In the genomic region with DNA sequence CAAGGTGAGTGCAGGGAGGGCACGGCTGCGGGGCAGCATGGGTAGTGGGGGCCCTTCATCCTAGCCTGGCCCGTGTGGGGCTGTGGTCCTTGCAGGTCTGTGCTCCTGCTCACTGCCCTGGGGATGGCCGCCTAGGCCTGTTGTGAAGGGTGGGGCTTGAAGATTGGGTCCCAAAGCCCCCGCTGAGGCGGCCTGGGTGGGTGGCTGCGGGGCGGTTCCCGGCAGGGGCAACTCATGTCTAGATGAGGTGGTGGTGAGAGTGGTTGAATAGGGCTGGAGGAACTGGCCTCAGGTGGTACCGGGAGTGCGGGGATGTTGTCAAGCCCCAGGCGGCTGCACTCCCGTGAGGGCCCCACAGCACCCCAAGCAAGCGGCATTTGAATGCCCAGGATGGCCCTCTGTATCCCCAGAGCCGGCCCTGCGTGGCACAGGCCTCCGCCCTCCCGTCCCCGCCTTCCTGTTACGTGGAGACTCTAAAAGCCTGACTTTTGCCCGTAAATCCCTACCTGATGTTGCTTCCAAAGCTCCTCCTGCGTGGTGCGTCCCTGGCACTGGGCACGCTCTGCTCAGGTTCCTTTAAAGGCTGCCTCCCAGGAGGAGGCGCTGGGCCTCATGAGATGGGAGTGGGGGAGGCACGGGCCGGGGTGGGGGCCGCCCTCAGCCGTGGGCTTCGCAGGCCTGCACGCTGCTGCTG, we compare ENCODE assay signal across 18 cellular contexts. TPM values are rescaled to one million over a fixed set of nuclear protein-coding genes. Genes with fewer than 3 reads are reported as not detected.
"Had no signal": no experiment of that assay in that cellular context is flagged by ENCODE, and none has a peak within 500 bp of the region (broad histone marks: within the 10 kb centered on the region; RNA-seq: fewer than 3 reads in every experiment).

No MANE protein-coding gene starts in this region.

- DNase-seq: effector memory CD4-positive, alpha-beta T cell; kidney glomerular epithelial cell; stimulated activated CD4-positive, alpha-beta T cell treated with anti-CD3 and anti-CD28 coated beads, Interleukin-4, amount 100 ng/mL, for 24 hours; stimulated activated naive CD4-positive, alpha-beta T cell; tibial artery; upper lobe of right lung had no signal

- H3K27me3 ChIP-seq: esophagus muscularis mucosa, gastroesophageal sphincter, hepatocyte, right lobe of liver, suprapubic skin, tibial artery, upper lobe of right lung, vagina had no signal

- ATAC-seq: gastroesophageal sphincter, right lobe of liver, upper lobe of right lung had no signal

- H3K9me3 ChIP-seq: esophagus muscularis mucosa, gastroesophageal sphincter, prostate gland, right lobe of liver, suprapubic skin, tibial artery, upper lobe of right lung, vagina had no signal

- H3K79me2 ChIP-seq: parathyroid adenoma had no signal

- H3K27ac ChIP-seq: esophagus muscularis mucosa, gastroesophageal sphincter, hepatocyte, parathyroid adenoma, prostate gland, right lobe of liver, suprapubic skin, tibial artery, upper lobe of right lung, vagina had no signal

- H3K36me3 ChIP-seq: upper lobe of right lung had no signal

- H3K4me3 ChIP-seq: esophagus muscularis mucosa, gastroesophageal sphincter, hepatocyte, prostate gland, right lobe of liver, suprapubic skin, tibial artery, upper lobe of right lung, vagina had no signal

- H3K4me2 ChIP-seq: hepatocyte had no signal

- H3K4me1 ChIP-seq: gastroesophageal sphincter, parathyroid adenoma, prostate gland, right lobe of liver, tibial artery, upper lobe of right lung, vagina had no signal

- H3K9ac ChIP-seq: parathyroid adenoma had no signal

- H2AFZ ChIP-seq: hepatocyte, parathyroid adenoma had no signal

RNA-seq across cellular contexts. Expression of gene TMPRSS9, which starts 16.6 kb away (rescaled TPM):
- total RNA-seq: fibroblast of villous mesenchyme, lower leg skin, mucosa of gallbladder, myocyte, suprapubic skin, upper lobe of right lung, vagina had no signal
- polyA plus RNA-seq: hepatocyte had no signal

RNA-seq across cellular contexts. Expression of gene LINGO3, which starts 35.5 kb away (rescaled TPM):
- total RNA-seq: esophagus muscularis mucosa, fibroblast of villous mesenchyme, gastroesophageal sphincter, hepatocyte, myocyte, right lobe of liver, suprapubic skin, upper lobe of right lung, vagina had no signal
- polyA plus RNA-seq: hepatocyte had no signal
